1 cellular context compared by ENCODE assay signal in the genomic region with DNA sequence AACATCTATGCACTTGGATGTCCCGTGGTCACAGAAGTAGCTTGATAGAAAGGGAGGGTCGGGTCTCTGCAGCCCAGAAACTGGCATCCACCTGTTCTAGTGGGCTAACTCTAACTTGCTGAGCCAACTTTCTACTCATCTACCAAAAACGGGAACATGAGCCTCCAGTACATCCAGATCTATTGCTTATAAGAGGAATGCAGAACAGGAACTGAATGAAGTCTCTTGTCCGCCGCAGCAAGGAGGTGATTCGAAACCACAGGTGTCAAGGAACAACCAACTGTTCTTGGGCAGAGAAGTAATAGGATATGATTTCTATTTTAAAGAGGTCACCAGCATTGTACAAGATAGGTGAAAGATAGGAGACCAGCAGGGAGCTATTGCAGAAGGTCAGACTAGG.
TF ChIP-seq lines count a peak whose summit lies in the region.

No MANE protein-coding gene starts in this region.

TF ChIP-seq in K562, 482 proteins besides CTCF, POLR2A, EP300 and RAD21:
- TF ChIP-seq FOSL1 (tag; conservative IDR thresholded peaks at IDR 0.05) (no peak), ZNF699 (CRISPR knock-in tag; IDR thresholded peaks at IDR 0.05; ENCODE audit: insufficient replicate concordance) (no peak), ARID2 (IDR thresholded peaks at IDR 0.05) (no peak), TOE1 (IDR thresholded peaks at IDR 0.05; ENCODE audit: borderline replicate concordance) (no peak), TOE1 (CRISPR knock-in tag; IDR thresholded peaks at IDR 0.05; ENCODE audit: borderline replicate concordance, low read depth) (no peak), ZNF263 (CRISPR knock-in tag; IDR thresholded peaks at IDR 0.05; ENCODE audit: borderline replicate concordance) (no peak), PHTF2 (CRISPR knock-in tag; IDR thresholded peaks at IDR 0.05) (no peak), JUNB (CRISPR knock-in tag; conservative IDR thresholded peaks at IDR 0.05) (no peak), SMAD2 (IDR thresholded peaks at IDR 0.05; ENCODE audit: low read depth, low read length) (no peak), DDX20 (tag; IDR thresholded peaks at IDR 0.05; ENCODE audit: low read depth) (no peak), ZNF586 (CRISPR knock-in tag; conservative IDR thresholded peaks at IDR 0.05) (no peak), TAF1 (IDR thresholded peaks at IDR 0.05; ENCODE audit: control insufficient read depth, extremely low read depth, insufficient read depth, low read length, severe bottlenecking) (no peak), HNRNPK (IDR thresholded peaks at IDR 0.05; ENCODE audit: low read depth, low read length, poor library complexity, severe bottlenecking) (no peak), MTA3 (IDR thresholded peaks at IDR 0.05; ENCODE audit: borderline replicate concordance) (no peak), FOXJ3 (CRISPR knock-in tag; IDR thresholded peaks at IDR 0.05) (no peak), KAT7 (CRISPR knock-in tag; IDR thresholded peaks at IDR 0.05; ENCODE audit: borderline replicate concordance) (no peak)
- TF ChIP-seq, protein P1, sequence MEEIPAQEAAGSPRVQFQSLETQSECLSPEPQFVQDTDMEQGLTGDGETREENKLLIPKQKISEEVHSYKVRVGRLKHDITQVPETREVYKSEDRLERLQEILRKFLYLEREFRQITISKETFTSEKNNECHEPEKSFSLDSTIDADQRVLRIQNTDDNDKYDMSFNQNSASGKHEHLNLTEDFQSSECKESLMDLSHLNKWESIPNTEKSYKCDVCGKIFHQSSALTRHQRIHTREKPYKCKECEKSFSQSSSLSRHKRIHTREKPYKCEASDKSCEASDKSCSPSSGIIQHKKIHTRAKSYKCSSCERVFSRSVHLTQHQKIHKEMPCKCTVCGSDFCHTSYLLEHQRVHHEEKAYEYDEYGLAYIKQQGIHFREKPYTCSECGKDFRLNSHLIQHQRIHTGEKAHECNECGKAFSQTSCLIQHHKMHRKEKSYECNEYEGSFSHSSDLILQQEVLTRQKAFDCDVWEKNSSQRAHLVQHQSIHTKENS (CRISPR knock-in tag; IDR thresholded peaks at IDR 0.05) = no peak
- TF ChIP-seq, protein P2, sequence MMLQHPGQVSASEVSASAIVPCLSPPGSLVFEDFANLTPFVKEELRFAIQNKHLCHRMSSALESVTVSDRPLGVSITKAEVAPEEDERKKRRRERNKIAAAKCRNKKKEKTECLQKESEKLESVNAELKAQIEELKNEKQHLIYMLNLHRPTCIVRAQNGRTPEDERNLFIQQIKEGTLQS (IDR thresholded peaks at IDR 0.05) = no peak
- TF ChIP-seq, protein P2 (CRISPR knock-in tag; conservative IDR thresholded peaks at IDR 0.05) = no peak
- TF ChIP-seq, protein P3, sequence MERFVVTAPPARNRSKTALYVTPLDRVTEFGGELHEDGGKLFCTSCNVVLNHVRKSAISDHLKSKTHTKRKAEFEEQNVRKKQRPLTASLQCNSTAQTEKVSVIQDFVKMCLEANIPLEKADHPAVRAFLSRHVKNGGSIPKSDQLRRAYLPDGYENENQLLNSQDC (CRISPR knock-in tag; IDR thresholded peaks at IDR 0.05) = no peak
- TF ChIP-seq, protein P4, sequence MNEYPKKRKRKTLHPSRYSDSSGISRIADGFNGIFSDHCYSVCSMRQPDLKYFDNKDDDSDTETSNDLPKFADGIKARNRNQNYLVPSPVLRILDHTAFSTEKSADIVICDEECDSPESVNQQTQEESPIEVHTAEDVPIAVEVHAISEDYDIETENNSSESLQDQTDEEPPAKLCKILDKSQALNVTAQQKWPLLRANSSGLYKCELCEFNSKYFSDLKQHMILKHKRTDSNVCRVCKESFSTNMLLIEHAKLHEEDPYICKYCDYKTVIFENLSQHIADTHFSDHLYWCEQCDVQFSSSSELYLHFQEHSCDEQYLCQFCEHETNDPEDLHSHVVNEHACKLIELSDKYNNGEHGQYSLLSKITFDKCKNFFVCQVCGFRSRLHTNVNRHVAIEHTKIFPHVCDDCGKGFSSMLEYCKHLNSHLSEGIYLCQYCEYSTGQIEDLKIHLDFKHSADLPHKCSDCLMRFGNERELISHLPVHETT (CRISPR knock-in tag; conservative IDR thresholded peaks at IDR 0.05 in 1 of 2, IDR thresholded peaks at IDR 0.05 in 1 of 2) = no peak
